Comparison of ENCODE assay signal across 27 cellular contexts in genomic region chr7:150769768-150770167, GRCh38. TPM values are rescaled to one million over a fixed set of nuclear protein-coding genes. Genes with fewer than 3 reads are reported as not detected.
DNase-seq lines count a peak whose midpoint lies in the region; ATAC-seq, FAIRE-seq and TF ChIP-seq lines count a peak whose summit lies in the region.
"Had no signal": no experiment of that assay in that cellular context is flagged by ENCODE, and none has a peak within 500 bp of the region (broad histone marks: within the 10 kb centered on the region; RNA-seq: fewer than 3 reads in every experiment).

No MANE protein-coding gene starts in this region.

- in situ Hi-C loops in HepG2 (cut with HindIII; ENCODE audit: extremely low pct_ligation_motif_present, low pct_unique_long_range_greater_than_20kb): loop anchor here (25.0 kb wide), 1 partner anchor 482 kb away; no protein-coding TSS in a partner anchor

- H3K27me3 ChIP-seq in HepG2 (ENCODE audit: control insufficient read depth in 1 of 2, insufficient read depth in 2 of 2, low read length in 2 of 2) (no peaks in the 10 kb centered on the region), right lobe of liver (no peaks in the 10 kb centered on the region), aorta (ENCODE audit: control insufficient read depth in 1 of 2, insufficient read depth in 2 of 2, low read length in 1 of 2) (no peaks in the 10 kb centered on the region)
- H3K27me3 ChIP-seq: BE2C, BLaER1 had no signal

- H4K20me1 ChIP-seq in HepG2 (ENCODE audit: insufficient read depth, low read length): no peaks in the 10 kb centered on the region
- H4K20me1 ChIP-seq: BLaER1 had no signal

- DNase-seq in left lobe of liver (ENCODE audit: low spot score): peak; percentile 87
- no peak for DNase-seq in HepG2 (ENCODE audit: low spot score)
- peak in 2 of 3 donors; percentile 70 to 81 for DNase-seq in right lobe of liver
- DNase-seq in aorta: no peak
- DNase-seq: 8988T; ACHN; BE2C; C1 segment of cervical spinal cord; CD4-positive, alpha-beta memory T cell; CD4-positive, CD25-positive, alpha-beta regulatory T cell; CD8-positive, alpha-beta memory T cell; COR-L47; DMS 273 treated with DMSO at 0.1 percent for 48 hours; DMS153; DMS53; DMS79; DND-41; EL; GDM1 had no signal

- FAIRE-seq in HepG2 (lab: Jason Lieb, UNC): peak; percentile 36
- FAIRE-seq: GM12878, GM12892, GM18507 had no signal

- H3K4me3 ChIP-seq in HepG2 (replicated peaks in 1 of 3; ENCODE audit: insufficient read depth in 1 of 3, low read depth in 2 of 3, low read length in 3 of 3) (no peak overlapping the region), right lobe of liver (peak overlapping the region in 2 of 3 donors; percentile 19), aorta (ENCODE audit: low read length in 2 of 2) (no peak overlapping the region)
- H3K4me3 ChIP-seq: BLaER1, GM12878 had no signal

- intact Hi-C loops in HepG2 (cut with micrococcal nuclease; ENCODE audit: unreplicated experiment) (no loop called here), right lobe of liver (cut with DNase I) (no loop called here), aorta (cut with DNase I) (no loop called here)

- H2AFZ ChIP-seq in HepG2 (ENCODE audit: low read length): no peak overlapping the region

- no peak for TF ChIP-seq RAD21 in HepG2 (CRISPR knock-in tag; IDR thresholded peaks at IDR 0.05)

- CTCF ChIA-PET in HepG2 (lab: Yijun Ruan, JAX; ENCODE audit: low intra/inter-chr PET ratio, low total read pairs): no interaction called here

- H3K4me2 ChIP-seq in HepG2 (ENCODE audit: low read depth, low read length): no peak overlapping the region
- H3K4me2 ChIP-seq: BLaER1 had no signal

- H3K9me3 ChIP-seq in HepG2 (ENCODE audit: low read length) (no peaks in the 10 kb centered on the region), right lobe of liver (no peaks in the 10 kb centered on the region), aorta (ENCODE audit: control insufficient read depth, low read length) (no peaks in the 10 kb centered on the region)
- H3K9me3 ChIP-seq: BE2C had no signal

- POLR2A ChIA-PET in HepG2 (lab: Yijun Ruan, JAX): no interaction called here

- H3K36me3 ChIP-seq in HepG2 (replicated peaks in 1 of 2; ENCODE audit: control insufficient read depth in 1 of 2, insufficient read depth in 2 of 2, low read length in 2 of 2) (no peaks in the 10 kb centered on the region), right lobe of liver (no peaks in the 10 kb centered on the region), aorta (ENCODE audit: control insufficient read depth in 1 of 2, insufficient read depth in 2 of 2, low read length in 1 of 2) (no peaks in the 10 kb centered on the region)
- H3K36me3 ChIP-seq: BE2C, BLaER1 had no signal

- H3K27ac ChIP-seq in HepG2 (ENCODE audit: extremely low read length, insufficient read depth, low read length) (no peak overlapping the region), right lobe of liver (peak overlapping the region; percentile 39 to 88 (median 41)), aorta (ENCODE audit: low read depth in 1 of 2, low read length in 2 of 2) (no peak overlapping the region)
- H3K27ac ChIP-seq: BLaER1 had no signal

- no peak overlapping the region for H3K9ac ChIP-seq in HepG2 (ENCODE audit: insufficient read depth, low read depth, low read length)
- H3K9ac ChIP-seq: BLaER1 had no signal

- 18% methylated on average over 4 of the region's 4 CpGs for WGBS in HepG2 (ENCODE audit: low lambda C conversion rate)
- 21% methylated on average over 4 of the region's 4 CpGs for WGBS in right lobe of liver (ENCODE audit: insufficient coverage, low coverage, low lambda C conversion rate, missing lambda C conversion rate)
- WGBS in aorta, 2 donors: 85 to 90% methylated on average over 4 of the region's 4 CpGs

- no TSS peak for BruUV-seq in HepG2 (replicated peaks; lab: Mats Ljungman, UMichigan)

- H3K79me2 ChIP-seq in HepG2 (ENCODE audit: insufficient read depth, low read length): no peaks in the 10 kb centered on the region

- TF ChIP-seq POLR2A in HepG2 (IDR thresholded peaks at IDR 0.05; ENCODE audit: insufficient read depth in 1 of 2, low read depth in 2 of 2, low read length in 2 of 2) (no peak), right lobe of liver (IDR thresholded peaks at IDR 0.05) (no peak)

- TF ChIP-seq CTCF in HepG2 (CRISPR knock-in tag; IDR thresholded peaks at IDR 0.05): no peak
- peak; percentile 6 to 51 (median 24) for TF ChIP-seq CTCF in right lobe of liver (IDR thresholded peaks at IDR 0.05)

- TF ChIP-seq EP300 in HepG2 (IDR thresholded peaks at IDR 0.05; ENCODE audit: low read depth in 2 of 2, low read length in 2 of 2) (peak in 1 of 2 experiments; percentile 64; a peak in 1 of 4 replicates), HepG2 (CRISPR knock-in tag; IDR thresholded peaks at IDR 0.05; ENCODE audit: borderline replicate concordance) (no peak)

- H3K4me1 ChIP-seq in HepG2 (ENCODE audit: insufficient read depth, low read length) (peaks cover 24% of the 10 kb centered on the region), right lobe of liver (peaks cover 0 to 49% (median 23%) of the 10 kb centered on the region in 4 donors), aorta (ENCODE audit: control insufficient read depth in 1 of 2, insufficient read depth in 2 of 2, low read length in 2 of 2) (no peaks in the 10 kb centered on the region)
- H3K4me1 ChIP-seq: BE2C, BLaER1 had no signal

- ATAC-seq in left lobe of liver: peak; percentile 75
- peak; percentile 48; the same call in 2 of the 3 replicates for ATAC-seq in HepG2
- ATAC-seq in right lobe of liver: peak; percentile 68 to 88 (median 77)
- ATAC-seq in aorta (ENCODE audit: low FRiP score): no peak
- ATAC-seq in HG03521 (IDR thresholded peaks at IDR 0.05; ENCODE audit: unreplicated experiment): no peak
- ATAC-seq: GM12878 had no signal

RNA-seq across cellular contexts. Expression of gene TMEM176B, which starts 30.4 kb away (rescaled TPM):
- total RNA-seq in left lobe of liver (906 TPM), HepG2 (2016; rRNA removed; fragmentation: Illumina TruSeq; extraction: Trizol) (not detected in 2 replicates), right lobe of liver (1,000 to 10,000 TPM in 1 of 6 experiments, 100 to 1,000 TPM in 5; 711 to 1,315 (median 795) TPM), aorta (10 to 100 TPM; 34.3 to 85.5 TPM)
- total RNA-seq in HepG2 (2016; cell fraction: cytosol; rRNA removed; fragmentation: Illumina TruSeq; extraction: Trizol; ENCODE audit: low read depth): not detected in 2 replicates
- total RNA-seq in HepG2 (2016; cell fraction: insoluble cytoplasmic fraction; rRNA removed; fragmentation: Illumina TruSeq; extraction: Trizol): not detected in 2 replicates
- not detected in 2 replicates for total RNA-seq in HepG2 (2016; cell fraction: membrane; rRNA removed; fragmentation: Illumina TruSeq; extraction: Trizol)
- total RNA-seq in HepG2 (2016; cell fraction: nucleus; rRNA removed; fragmentation: Illumina TruSeq; extraction: Trizol): not detected in 2 replicates
- polyA plus RNA-seq in HepG2 (2011; rRNA removed) (not detected in 2 replicates), aorta (10 to 100 TPM in 1 of 2 donors, 1 to 10 TPM in 1; 6.5 to 26.8 TPM)
- not detected in 2 replicates for polyA plus RNA-seq in HepG2 (2011; cell fraction: cytosol; rRNA removed)
- polyA plus RNA-seq in HepG2 (2011; cell fraction: nucleus; rRNA removed): not detected in 2 replicates
- polyA plus RNA-seq in HepG2 (2012): not detected in 2 replicates
- not detected in 2 replicates for polyA plus RNA-seq in HepG2 (2016; cell fraction: cytosol; fragmentation: Illumina TruSeq; extraction: Trizol; ENCODE audit: low read depth)
- not detected in 2 replicates for polyA plus RNA-seq in HepG2 (2016; cell fraction: insoluble cytoplasmic fraction; fragmentation: Illumina TruSeq; extraction: Trizol; ENCODE audit: low read depth)
- not detected in 2 replicates for polyA plus RNA-seq in HepG2 (2016; cell fraction: membrane; fragmentation: Illumina TruSeq; extraction: Trizol; ENCODE audit: low read depth)
- not detected in 2 replicates for polyA plus RNA-seq in HepG2 (2016; cell fraction: nucleus; fragmentation: Illumina TruSeq; extraction: Trizol; ENCODE audit: insufficient read depth, low read depth)
- polyA minus RNA-seq in HepG2 (2011; rRNA and poly(A)+ RNA removed; ENCODE audit: low replicate concordance): not detected in 2 replicates
- polyA minus RNA-seq in HepG2 (2011; cell fraction: cytosol; rRNA and poly(A)+ RNA removed): not detected in 2 replicates
- polyA minus RNA-seq in HepG2 (2011; cell fraction: nucleus; rRNA and poly(A)+ RNA removed): not detected in 2 replicates
- total RNA-seq: CD4-positive, CD25-positive, alpha-beta regulatory T cell had no signal
- polyA plus RNA-seq: CD4-positive, alpha-beta memory T cell; CD8-positive, alpha-beta memory T cell had no signal

RNA-seq across cellular contexts. Expression of gene TMEM176A, which starts 30.8 kb away (rescaled TPM):
- total RNA-seq in left lobe of liver (449 TPM), HepG2 (2016; rRNA removed; fragmentation: Illumina TruSeq; extraction: Trizol) (not detected in 2 replicates), right lobe of liver (1,000 to 10,000 TPM in 1 of 6 experiments, 100 to 1,000 TPM in 5; 441 to 1,033 (median 702) TPM), aorta (10 to 100 TPM; 30.7 to 77.7 TPM)
- total RNA-seq in HepG2 (2016; cell fraction: cytosol; rRNA removed; fragmentation: Illumina TruSeq; extraction: Trizol; ENCODE audit: low read depth): not detected in 2 replicates
- not detected in 2 replicates for total RNA-seq in HepG2 (2016; cell fraction: insoluble cytoplasmic fraction; rRNA removed; fragmentation: Illumina TruSeq; extraction: Trizol)
- total RNA-seq in HepG2 (2016; cell fraction: membrane; rRNA removed; fragmentation: Illumina TruSeq; extraction: Trizol): not detected in 2 replicates
- not detected in 2 replicates for total RNA-seq in HepG2 (2016; cell fraction: nucleus; rRNA removed; fragmentation: Illumina TruSeq; extraction: Trizol)
- polyA plus RNA-seq in HepG2 (2011; rRNA removed) (not detected in 2 replicates), aorta (10 to 100 TPM in 1 of 2 donors, 1 to 10 TPM in 1; 3.7 to 43.3 TPM)
- not detected in 2 replicates for polyA plus RNA-seq in HepG2 (2011; cell fraction: cytosol; rRNA removed)
- not detected in 2 replicates for polyA plus RNA-seq in HepG2 (2011; cell fraction: nucleus; rRNA removed)
- polyA plus RNA-seq in HepG2 (2012): not detected in 2 replicates
- not detected in 2 replicates for polyA plus RNA-seq in HepG2 (2016; cell fraction: cytosol; fragmentation: Illumina TruSeq; extraction: Trizol; ENCODE audit: low read depth)
- polyA plus RNA-seq in HepG2 (2016; cell fraction: insoluble cytoplasmic fraction; fragmentation: Illumina TruSeq; extraction: Trizol; ENCODE audit: low read depth): not detected in 2 replicates
- polyA plus RNA-seq in HepG2 (2016; cell fraction: membrane; fragmentation: Illumina TruSeq; extraction: Trizol; ENCODE audit: low read depth): not detected in 2 replicates
- not detected in 2 replicates for polyA plus RNA-seq in HepG2 (2016; cell fraction: nucleus; fragmentation: Illumina TruSeq; extraction: Trizol; ENCODE audit: insufficient read depth, low read depth)
- not detected in 2 replicates for polyA minus RNA-seq in HepG2 (2011; rRNA and poly(A)+ RNA removed; ENCODE audit: low replicate concordance)
- not detected in 2 replicates for polyA minus RNA-seq in HepG2 (2011; cell fraction: cytosol; rRNA and poly(A)+ RNA removed)
- polyA minus RNA-seq in HepG2 (2011; cell fraction: nucleus; rRNA and poly(A)+ RNA removed): not detected in 2 replicates
- total RNA-seq: CD4-positive, CD25-positive, alpha-beta regulatory T cell; G401; GM12878 had no signal
- polyA plus RNA-seq: CD8-positive, alpha-beta memory T cell; GM12878 had no signal

RNA-seq across cellular contexts. Expression of gene GIMAP5, which starts 32.5 kb away (rescaled TPM):
- total RNA-seq in left lobe of liver (3.7 TPM), HepG2 (2016; rRNA removed; fragmentation: Illumina TruSeq; extraction: Trizol) (not detected in 2 replicates), right lobe of liver (1 to 10 TPM; 2.9 to 9.8 (median 8.0) TPM), aorta (10 to 100 TPM; 18.8 to 29.4 TPM)
- not detected in 2 replicates for total RNA-seq in HepG2 (2016; cell fraction: cytosol; rRNA removed; fragmentation: Illumina TruSeq; extraction: Trizol; ENCODE audit: low read depth)
- not detected in 2 replicates for total RNA-seq in HepG2 (2016; cell fraction: insoluble cytoplasmic fraction; rRNA removed; fragmentation: Illumina TruSeq; extraction: Trizol)
- total RNA-seq in HepG2 (2016; cell fraction: membrane; rRNA removed; fragmentation: Illumina TruSeq; extraction: Trizol): not detected in 2 replicates
- not detected in 2 replicates for total RNA-seq in HepG2 (2016; cell fraction: nucleus; rRNA removed; fragmentation: Illumina TruSeq; extraction: Trizol)
- polyA plus RNA-seq in HepG2 (2011; rRNA removed) (not detected in 2 replicates), aorta (10 to 100 TPM in 1 of 2 donors, 1 to 10 TPM in 1; 3.1 to 14.5 TPM)
- polyA plus RNA-seq in HepG2 (2011; cell fraction: cytosol; rRNA removed): not detected in 2 replicates
- polyA plus RNA-seq in HepG2 (2011; cell fraction: nucleus; rRNA removed): not detected in 2 replicates
- not detected in 2 replicates for polyA plus RNA-seq in HepG2 (2012)
- not detected in 2 replicates for polyA plus RNA-seq in HepG2 (2016; cell fraction: cytosol; fragmentation: Illumina TruSeq; extraction: Trizol; ENCODE audit: low read depth)
- not detected in 2 replicates for polyA plus RNA-seq in HepG2 (2016; cell fraction: insoluble cytoplasmic fraction; fragmentation: Illumina TruSeq; extraction: Trizol; ENCODE audit: low read depth)
- not detected in 2 replicates for polyA plus RNA-seq in HepG2 (2016; cell fraction: membrane; fragmentation: Illumina TruSeq; extraction: Trizol; ENCODE audit: low read depth)
- polyA plus RNA-seq in HepG2 (2016; cell fraction: nucleus; fragmentation: Illumina TruSeq; extraction: Trizol; ENCODE audit: insufficient read depth, low read depth): not detected in 2 replicates
- not detected in 2 replicates for polyA minus RNA-seq in HepG2 (2011; rRNA and poly(A)+ RNA removed; ENCODE audit: low replicate concordance)
- not detected in 2 replicates for polyA minus RNA-seq in HepG2 (2011; cell fraction: cytosol; rRNA and poly(A)+ RNA removed)
- not detected in 2 replicates for polyA minus RNA-seq in HepG2 (2011; cell fraction: nucleus; rRNA and poly(A)+ RNA removed)
- total RNA-seq: G401 had no signal
- polyA plus RNA-seq: AG04450 had no signal

RNA-seq across cellular contexts. Expression of gene GIMAP1, which starts 53.4 kb away (rescaled TPM):
- 1.4 TPM for total RNA-seq in left lobe of liver
- not detected in 2 replicates for total RNA-seq in HepG2 (2016; rRNA removed; fragmentation: Illumina TruSeq; extraction: Trizol)
- total RNA-seq in HepG2 (2016; cell fraction: cytosol; rRNA removed; fragmentation: Illumina TruSeq; extraction: Trizol; ENCODE audit: low read depth): not detected in 2 replicates
- not detected in 2 replicates for total RNA-seq in HepG2 (2016; cell fraction: insoluble cytoplasmic fraction; rRNA removed; fragmentation: Illumina TruSeq; extraction: Trizol)
- total RNA-seq in HepG2 (2016; cell fraction: membrane; rRNA removed; fragmentation: Illumina TruSeq; extraction: Trizol): not detected in 2 replicates
- total RNA-seq in HepG2 (2016; cell fraction: nucleus; rRNA removed; fragmentation: Illumina TruSeq; extraction: Trizol): not detected in 2 replicates
- polyA plus RNA-seq in HepG2 (2011; rRNA removed): not detected in 2 replicates
- not detected in 2 replicates for polyA plus RNA-seq in HepG2 (2011; cell fraction: cytosol; rRNA removed)
- polyA plus RNA-seq in HepG2 (2011; cell fraction: nucleus; rRNA removed): not detected in 2 replicates
- polyA plus RNA-seq in HepG2 (2012): not detected in 2 replicates
- not detected in 2 replicates for polyA plus RNA-seq in HepG2 (2016; cell fraction: cytosol; fragmentation: Illumina TruSeq; extraction: Trizol; ENCODE audit: low read depth)
- polyA plus RNA-seq in HepG2 (2016; cell fraction: insoluble cytoplasmic fraction; fragmentation: Illumina TruSeq; extraction: Trizol; ENCODE audit: low read depth): not detected in 2 replicates
- not detected in 2 replicates for polyA plus RNA-seq in HepG2 (2016; cell fraction: membrane; fragmentation: Illumina TruSeq; extraction: Trizol; ENCODE audit: low read depth)
- polyA plus RNA-seq in HepG2 (2016; cell fraction: nucleus; fragmentation: Illumina TruSeq; extraction: Trizol; ENCODE audit: insufficient read depth, low read depth): not detected in 2 replicates
- not detected in 2 replicates for polyA minus RNA-seq in HepG2 (2011; rRNA and poly(A)+ RNA removed; ENCODE audit: low replicate concordance)
- polyA minus RNA-seq in HepG2 (2011; cell fraction: cytosol; rRNA and poly(A)+ RNA removed): not detected in 2 replicates
- not detected in 2 replicates for polyA minus RNA-seq in HepG2 (2011; cell fraction: nucleus; rRNA and poly(A)+ RNA removed)
- 1 to 10 TPM in 5 of 6 experiments, under 1 TPM in 1; 0.73 to 2.4 (median 1.8) TPM for total RNA-seq in right lobe of liver
- total RNA-seq in aorta: 10 to 100 TPM in 1 of 2 donors, 1 to 10 TPM in 1; 5.4 to 11.6 TPM
- polyA plus RNA-seq in aorta: 1 to 10 TPM in 1 of 2 donors, under 1 TPM in 1; 0.95 to 4.3 TPM
- total RNA-seq: A673, G401 had no signal
- polyA plus RNA-seq: AG04450 had no signal

Comparison
In these comparisons a context has a peak if more than half of its experiments do, and no peak if none do; other contexts are left out.
1. DNase-seq: peak in left lobe of liver (single experiment) and right lobe of liver (2 of 3); none in HepG2 (single experiment) and aorta (0 of 2).
2. H3K27ac ChIP-seq: peak in right lobe of liver (3 of 3); none in HepG2 (single experiment) and aorta (0 of 2).
3. H3K4me3 ChIP-seq: peak in right lobe of liver (2 of 3); none in HepG2 (0 of 3) and aorta (0 of 2).
4. RNA of gene TMEM176B, which starts 30.4 kb away (total RNA-seq): 906 TPM in left lobe of liver (single experiment), 711 to 1,315 TPM in right lobe of liver and 34.3 to 85.5 TPM in aorta; not detected in HepG2; every median in the first group is over 10 times any median in the second.
5. RNA of gene TMEM176A, which starts 30.8 kb away (total RNA-seq): 441 to 1,033 TPM in right lobe of liver, 449 TPM in left lobe of liver (single experiment) and 30.7 to 77.7 TPM in aorta; not detected in HepG2; every median in the first group is over 10 times any median in the second.
6. ATAC-seq: peak in left lobe of liver (single experiment), HepG2 (single experiment) and right lobe of liver (4 of 4); none in aorta (single experiment) and HG03521 (single experiment).